Comparison of ENCODE assay signal across 6 cellular contexts in genomic region chr10:122017926-122018325, GRCh38. TPM values are rescaled to one million over a fixed set of nuclear protein-coding genes. Genes with fewer than 3 reads are reported as not detected.
"Had no signal": no experiment of that assay in that cellular context is flagged by ENCODE, and none has a peak within 500 bp of the region (broad histone marks: within the 10 kb centered on the region; RNA-seq: fewer than 3 reads in every experiment).

No MANE protein-coding gene starts in this region.

RNA-seq across cellular contexts. Expression of gene TACC2, which starts 29.0 kb away (rescaled TPM):
- total RNA-seq: activated CD4-positive, alpha-beta memory T cell treated with anti-CD3 and anti-CD28 coated beads for 36 hours; activated CD4-positive, alpha-beta T cell treated with anti-CD3 and anti-CD28 coated beads, Interleukin-2, amount 10 ng/mL, durations not matched to agents 24 days and 14 days; activated CD8-positive, alpha-beta memory T cell treated with anti-CD3 and anti-CD28 coated beads for 36 hours; activated naive CD4-positive, alpha-beta T cell treated with anti-CD3 and anti-CD28 coated beads for 36 hours; activated naive CD8-positive, alpha-beta T cell treated with anti-CD3 and anti-CD28 coated beads for 36 hours; activated T-helper 1 cell treated with anti-CD3 and anti-CD28 coated beads, Interleukin-12 subunit alpha, Interleukin-12 subunit beta, Interleukin-2, Interleukin-4 antibody, amounts not matched to agents 30 ng/mL and 10 ng/mL and 1 ng/mL, durations not matched to agents 14 hours and 24 hours and 36 hours had no signal
